ENCODE assay signal across 19 cellular contexts in the genomic region with DNA sequence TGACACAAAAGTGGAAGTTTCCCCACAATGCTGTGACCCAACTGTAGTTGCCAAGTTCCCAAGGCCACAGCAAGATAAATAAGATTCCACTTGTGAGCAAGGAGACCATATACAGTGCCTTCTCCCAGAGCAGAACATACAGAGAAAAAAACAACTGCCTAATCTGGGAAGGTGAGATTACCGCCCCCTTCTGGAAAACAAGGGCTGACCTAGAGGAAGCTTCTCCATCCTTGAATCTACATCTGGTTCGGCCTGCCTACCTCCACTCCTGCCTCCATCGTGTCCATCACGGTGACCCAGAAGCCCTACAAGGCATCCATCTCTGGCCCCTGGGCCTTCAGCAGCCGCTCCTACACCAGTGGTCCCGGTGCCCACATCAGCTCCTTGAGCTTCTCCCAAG. TPM values are rescaled to one million over a fixed set of nuclear protein-coding genes. Genes with fewer than 3 reads are reported as not detected.
DNase-seq lines count a peak whose midpoint lies in the region; TF ChIP-seq lines count a peak whose summit lies in the region.
"Had no signal": no experiment of that assay in that cellular context is flagged by ENCODE, and none has a peak within 500 bp of the region (broad histone marks: within the 10 kb centered on the region; RNA-seq: fewer than 3 reads in every experiment).

No MANE protein-coding gene starts in this region.

- H2AFZ ChIP-seq in Loucy (ENCODE audit: low read length) = no peak overlapping the region

- H3K4me3 ChIP-seq in left ventricle myocardium inferior (no peak overlapping the region), Loucy (ENCODE audit: low read length, poor library complexity, severe bottlenecking) (no peak overlapping the region), choroid plexus epithelial cell (ENCODE audit: low read depth, low read length) (no peak overlapping the region)
- H3K4me3 ChIP-seq: body of pancreas, gastrocnemius medialis, sigmoid colon, tibial nerve had no signal

- H3K4me1 ChIP-seq in left ventricle myocardium inferior (no peaks in the 10 kb centered on the region), Loucy (ENCODE audit: insufficient read depth, low read length, poor library complexity, severe bottlenecking) (no peaks in the 10 kb centered on the region)
- H3K4me1 ChIP-seq: body of pancreas, gastrocnemius medialis, sigmoid colon, tibial nerve had no signal

- no peaks in the 10 kb centered on the region for H4K20me1 ChIP-seq in Loucy (ENCODE audit: insufficient read depth, low read length, poor library complexity, severe bottlenecking)

- TF ChIP-seq CTCF in left ventricle myocardium inferior (IDR thresholded peaks at IDR 0.05; ENCODE audit: borderline replicate concordance) (peak; percentile 13), Loucy (conservative IDR thresholded peaks at IDR 0.05; ENCODE audit: low read length) (peak; percentile 48), choroid plexus epithelial cell (conservative IDR thresholded peaks at IDR 0.05; ENCODE audit: low read depth, low read length) (peak; percentile 17)

- H3F3A ChIP-seq in Loucy (ENCODE audit: low read depth) = no peaks in the 10 kb centered on the region

- no peak overlapping the region for H3K4me2 ChIP-seq in Loucy (ENCODE audit: low read depth, low read length, poor library complexity, severe bottlenecking)

- no peaks in the 10 kb centered on the region for H3K9me2 ChIP-seq in Loucy (replicated peaks; ENCODE audit: low read depth, low read length)

- H3K27me3 ChIP-seq in left ventricle myocardium inferior (ENCODE audit: low read depth) (no peaks in the 10 kb centered on the region), Loucy (ENCODE audit: insufficient read depth, low read length, poor library complexity, severe bottlenecking) (no peaks in the 10 kb centered on the region)
- H3K27me3 ChIP-seq: body of pancreas, gastrocnemius medialis, sigmoid colon, tibial nerve had no signal

- no peaks in the 10 kb centered on the region for H3K36me3 ChIP-seq in left ventricle myocardium inferior
- no peaks in the 10 kb centered on the region for H3K36me3 ChIP-seq in Loucy (ENCODE audit: insufficient read depth, low read length)
- H3K36me3 ChIP-seq: gastrocnemius medialis, sigmoid colon, tibial nerve had no signal

- no peaks in the 10 kb centered on the region for H3K79me2 ChIP-seq in Loucy (ENCODE audit: insufficient read depth, low read length)

- no peak overlapping the region for H3K27ac ChIP-seq in left ventricle myocardium inferior (replicated peaks)
- H3K27ac ChIP-seq: body of pancreas, gastrocnemius medialis, RWPE1, sigmoid colon, tibial nerve had no signal

- H3K9me3 ChIP-seq in left ventricle myocardium inferior (replicated peaks) (no peaks in the 10 kb centered on the region), Loucy (ENCODE audit: insufficient read depth, low read depth, low read length) (0 out of 2 replicates have a peak, but pooled peaks cover under 1% of the 10 kb centered on the region)
- H3K9me3 ChIP-seq: body of pancreas, gastrocnemius medialis, sigmoid colon, tibial nerve had no signal

- no peak for DNase-seq in left ventricle myocardium inferior
- no peak for DNase-seq in cardiac septum (ENCODE audit: low spot score)
- DNase-seq in choroid plexus epithelial cell (ENCODE audit: low read depth) = no peak
- no peak for DNase-seq in NK-92 (lab: John Stamatoyannopoulos, UW; ENCODE audit: unreplicated experiment)
- DNase-seq in MV-4-11 (lab: John Stamatoyannopoulos, UW) = no peak
- DNase-seq in amniotic stem cell (lab: John Stamatoyannopoulos, UW) = no peak
- DNase-seq in NCI-H524 treated with DMSO at 0.1 percent for 48 hours (lab: John Stamatoyannopoulos, UW) = no peak
- DNase-seq: activated CD8-positive, alpha-beta T cell treated with anti-CD3 and anti-CD28 coated beads, Interleukin-2, amount 10 ng/mL, durations not matched to agents 7 days and 5 days; activated T-cell treated with anti-CD3 and anti-CD28 coated beads, Interleukin-2, amount 50 U/mL, for 4 hours; body of pancreas; EL; gastrocnemius medialis; NCI-H1694; occipital lobe; sigmoid colon; stimulated activated naive CD8-positive, alpha-beta T cell treated with anti-CD3 and anti-CD28 coated beads, Interleukin-15, Interleukin-2, amounts not matched to agents 100 U/mL and 50 U/mL, for 24 hours had no signal

- intact Hi-C loops in left ventricle myocardium inferior (cut with micrococcal nuclease) = loop anchor here (10.0 kb wide), 1 partner anchor 88 kb away; no protein-coding TSS in a partner anchor
- intact Hi-C loops in cardiac septum (cut with DNase I) = no loop called here

- H3K9ac ChIP-seq in Loucy (ENCODE audit: low read depth, low read length, poor library complexity, severe bottlenecking) = no peak overlapping the region

RNA-seq across cellular contexts. Expression of a gene that starts 6.1 kb away (rescaled TPM):
- 39.7 TPM for total RNA-seq in left ventricle myocardium inferior
- 48.8 TPM for total RNA-seq in cardiac septum

RNA-seq across cellular contexts. Expression of a gene that starts 14.6 kb away (rescaled TPM):
- 47.0 TPM for total RNA-seq in left ventricle myocardium inferior
- 49.2 TPM for total RNA-seq in cardiac septum

RNA-seq across cellular contexts. Expression of a gene that starts 54.1 kb away (rescaled TPM):
- total RNA-seq in left ventricle myocardium inferior (5.4 TPM), cardiac septum (8.7 TPM)
